8 cellular contexts compared by ENCODE assay signal in genomic region chr20:34705008-34705382, GRCh38. TPM values are rescaled to one million over a fixed set of nuclear protein-coding genes. Genes with fewer than 3 reads are reported as not detected.
A peak's percentile ranks its signal among the peaks of the same experiment; 100 is the strongest.
DNase-seq lines count a peak whose midpoint lies in the region; ATAC-seq and TF ChIP-seq lines count a peak whose summit lies in the region.

No MANE protein-coding gene starts in this region.

- no peaks in the 10 kb centered on the region for H3K9me2 ChIP-seq in Loucy (replicated peaks; ENCODE audit: low read depth, low read length)

- ATAC-seq in central memory CD8-positive, alpha-beta T cell (replicated peaks; ENCODE audit: extremely low read depth, poor library complexity, severe bottlenecking): no peak
- no peak for ATAC-seq in naive thymus-derived CD4-positive, alpha-beta T cell
- ATAC-seq in HG03469 (IDR thresholded peaks at IDR 0.05; ENCODE audit: unreplicated experiment): no peak

- H3K4me1 ChIP-seq in Loucy (ENCODE audit: insufficient read depth, low read length, poor library complexity, severe bottlenecking): peaks cover 46% of the 10 kb centered on the region
- peaks cover 6 to 7% of the 10 kb centered on the region in 2 donors for H3K4me1 ChIP-seq in naive thymus-derived CD4-positive, alpha-beta T cell (ENCODE audit: control insufficient read depth in 2 of 2, insufficient read depth in 2 of 2, low read length in 2 of 2)

- H3K36me3 ChIP-seq in BJ (ENCODE audit: control insufficient read depth, insufficient read depth, low read length): no peaks in the 10 kb centered on the region
- H3K36me3 ChIP-seq in Loucy (ENCODE audit: insufficient read depth, low read length): no peaks in the 10 kb centered on the region
- no peaks in the 10 kb centered on the region for H3K36me3 ChIP-seq in naive thymus-derived CD4-positive, alpha-beta T cell (ENCODE audit: control insufficient read depth in 2 of 3, insufficient read depth in 3 of 3, low read length in 3 of 3)

- H3K79me2 ChIP-seq in Loucy (ENCODE audit: insufficient read depth, low read length): no peaks in the 10 kb centered on the region

- no peaks in the 10 kb centered on the region for H3K9me3 Mint-ChIP-seq in central memory CD8-positive, alpha-beta T cell
- peaks cover 0 to 8% (median 0%) of the 10 kb centered on the region in 11 donors for H3K9me3 Mint-ChIP-seq in naive thymus-derived CD4-positive, alpha-beta T cell

- H3K4me3 ChIP-seq in BJ (ENCODE audit: low read depth, low read length) (peak overlapping the region; percentile 77), Loucy (ENCODE audit: low read length, poor library complexity, severe bottlenecking) (peak overlapping the region; percentile 82)
- peak overlapping the region; percentile 59 for H3K4me3 ChIP-seq in naive thymus-derived CD4-positive, alpha-beta T cell (ENCODE audit: low read length)

- H3K27me3 Mint-ChIP-seq in central memory CD8-positive, alpha-beta T cell: no peaks in the 10 kb centered on the region
- peaks cover 0 to 25% (median 6%) of the 10 kb centered on the region in 5 donors for H3K27me3 Mint-ChIP-seq in naive thymus-derived CD4-positive, alpha-beta T cell

- H3K4me2 ChIP-seq in Loucy (ENCODE audit: low read depth, low read length, poor library complexity, severe bottlenecking): peak overlapping the region; percentile 100

- TF ChIP-seq CTCF in BJ (IDR thresholded peaks at IDR 0.05; ENCODE audit: insufficient read depth, low read depth, low read length): no peak
- TF ChIP-seq CTCF in Loucy (conservative IDR thresholded peaks at IDR 0.05; ENCODE audit: low read length): no peak
- no peak for TF ChIP-seq CTCF in GM13976 (IDR thresholded peaks at IDR 0.05; ENCODE audit: borderline replicate concordance, control extremely low read depth, extremely low read depth, insufficient read depth, missing control alignments)

- peaks cover 46% of the 10 kb centered on the region for H3K36me3 Mint-ChIP-seq in central memory CD8-positive, alpha-beta T cell (ENCODE audit: insufficient read depth)
- peaks cover 0 to 1% (median 0%) of the 10 kb centered on the region in 5 donors for H3K36me3 Mint-ChIP-seq in naive thymus-derived CD4-positive, alpha-beta T cell

- CTCF ChIA-PET in BJ (lab: Yijun Ruan, JAX): interaction anchor here (1.2 to 2.6 kb wide), 4 partner anchors 61 to 166 kb away, joined by 4 to 9 read pairs (median 5); no protein-coding TSS in a partner anchor
- CTCF ChIA-PET in naive thymus-derived CD4-positive, alpha-beta T cell (lab: Charles Lee): interaction anchor here (0.6 to 3.5 kb wide), 4 partner anchors 65 to 1927 kb away, joined by 3 to 32 read pairs (median 5); no protein-coding TSS in a partner anchor

- intact Hi-C loops in naive thymus-derived CD4-positive, alpha-beta T cell (cut with micrococcal nuclease): loop anchor here (5.0 to 10.0 kb wide), 4 partner anchors 120 to 710 kb away; partner anchors contain the start of genes NCOA6 (in 2 of the 2), ITCH (in 1 of the 2), RALY (in 1 of the 2) and TRPC4AP (in 1 of the 2)

- no peaks in the 10 kb centered on the region for H3K9me3 ChIP-seq in Loucy (ENCODE audit: insufficient read depth, low read depth, low read length)
- no peaks in the 10 kb centered on the region for H3K9me3 ChIP-seq in naive thymus-derived CD4-positive, alpha-beta T cell (ENCODE audit: control insufficient read depth in 2 of 3, low read length in 3 of 3)

- no peak for DNase-seq in BJ (ENCODE audit: low read depth)
- DNase-seq in central memory CD8-positive, alpha-beta T cell (ENCODE audit: low spot score in 2 of 2): no peak
- no peak for DNase-seq in naive thymus-derived CD4-positive, alpha-beta T cell
- DNase-seq in AML-193 (lab: John Stamatoyannopoulos, UW): no peak
- DNase-seq in GM13976 (ENCODE audit: low spot score): no peak
- DNase-seq in nucleus accumbens (lab: John Stamatoyannopoulos, UW): no peak

- H3K27me3 ChIP-seq in BJ (ENCODE audit: control insufficient read depth, insufficient read depth, low read length) (no peaks in the 10 kb centered on the region), Loucy (ENCODE audit: insufficient read depth, low read length, poor library complexity, severe bottlenecking) (no peaks in the 10 kb centered on the region)
- no peaks in the 10 kb centered on the region for H3K27me3 ChIP-seq in naive thymus-derived CD4-positive, alpha-beta T cell (ENCODE audit: control insufficient read depth in 2 of 2, insufficient read depth in 2 of 2, low read length in 2 of 2)

- peak overlapping the region; percentile 98 for H2AFZ ChIP-seq in Loucy (ENCODE audit: low read length)

- in situ Hi-C loops in GM13976 (cut with MboI; ENCODE audit: low sequenced_read_pairs, unreplicated experiment): loop anchor here (10.0 kb wide), 1 partner anchor 170 kb away; no protein-coding TSS in a partner anchor

- H3K4me3 Mint-ChIP-seq in central memory CD8-positive, alpha-beta T cell: peak overlapping the region; percentile 96
- peak overlapping the region; percentile 88 to 98 (median 92) for H3K4me3 Mint-ChIP-seq in naive thymus-derived CD4-positive, alpha-beta T cell

- H3K9ac ChIP-seq in Loucy (ENCODE audit: low read depth, low read length, poor library complexity, severe bottlenecking): peak overlapping the region; percentile 66

- H3K27ac ChIP-seq in naive thymus-derived CD4-positive, alpha-beta T cell (ENCODE audit: low read depth, low read length): peak overlapping the region; percentile 94

- POLR2A ChIA-PET in BJ (lab: Charles Lee): no interaction called here
- POLR2A ChIA-PET in naive thymus-derived CD4-positive, alpha-beta T cell (lab: Charles Lee): interaction anchor here (0.7 to 1.0 kb wide), 2 partner anchors 189 to 1038 kb away, joined by 3 read pairs; no protein-coding TSS in a partner anchor

- H3K4me1 Mint-ChIP-seq in central memory CD8-positive, alpha-beta T cell: peaks cover 29% of the 10 kb centered on the region
- H3K4me1 Mint-ChIP-seq in naive thymus-derived CD4-positive, alpha-beta T cell: peaks cover 15 to 39% (median 25%) of the 10 kb centered on the region in 7 donors

- H3F3A ChIP-seq in Loucy (ENCODE audit: low read depth): no peaks in the 10 kb centered on the region

- H3K27ac Mint-ChIP-seq in central memory CD8-positive, alpha-beta T cell (ENCODE audit: low read depth): peak overlapping the region; percentile 100
- peak overlapping the region; percentile 67 to 100 (median 97) for H3K27ac Mint-ChIP-seq in naive thymus-derived CD4-positive, alpha-beta T cell

- H4K20me1 ChIP-seq in Loucy (ENCODE audit: insufficient read depth, low read length, poor library complexity, severe bottlenecking): no peaks in the 10 kb centered on the region

RNA-seq across cellular contexts. Expression of gene TP53INP2, which starts 0.9 kb away (rescaled TPM):
- polyA plus RNA-seq in BJ (2011; rRNA removed): 4.6 and 5.1 TPM in 2 replicates
- 6.4 and 11.2 TPM in 2 replicates for polyA minus RNA-seq in BJ (2011; rRNA and poly(A)+ RNA removed)
- total RNA-seq in naive thymus-derived CD4-positive, alpha-beta T cell: 10 to 100 TPM in 2 of 5 experiments, 1 to 10 TPM in 3; 1.2 to 41.4 (median 1.5) TPM
- polyA plus RNA-seq in naive thymus-derived CD4-positive, alpha-beta T cell: under 1 TPM; 0.04 to 0.44 TPM

RNA-seq across cellular contexts. Expression of gene PIGU, which starts 28.1 kb away (rescaled TPM):
- polyA plus RNA-seq in BJ (2011; rRNA removed): 35.2 and 45.3 TPM in 2 replicates
- 17.4 and 27.3 TPM in 2 replicates for polyA minus RNA-seq in BJ (2011; rRNA and poly(A)+ RNA removed)
- total RNA-seq in naive thymus-derived CD4-positive, alpha-beta T cell: 10 to 100 TPM in 4 of 5 experiments, 1 to 10 TPM in 1; 8.6 to 21.3 (median 16.1) TPM
- polyA plus RNA-seq in naive thymus-derived CD4-positive, alpha-beta T cell: 10 to 100 TPM; 27.9 to 34.5 TPM
